1 cellular context compared by ENCODE assay signal in the genomic region with DNA sequence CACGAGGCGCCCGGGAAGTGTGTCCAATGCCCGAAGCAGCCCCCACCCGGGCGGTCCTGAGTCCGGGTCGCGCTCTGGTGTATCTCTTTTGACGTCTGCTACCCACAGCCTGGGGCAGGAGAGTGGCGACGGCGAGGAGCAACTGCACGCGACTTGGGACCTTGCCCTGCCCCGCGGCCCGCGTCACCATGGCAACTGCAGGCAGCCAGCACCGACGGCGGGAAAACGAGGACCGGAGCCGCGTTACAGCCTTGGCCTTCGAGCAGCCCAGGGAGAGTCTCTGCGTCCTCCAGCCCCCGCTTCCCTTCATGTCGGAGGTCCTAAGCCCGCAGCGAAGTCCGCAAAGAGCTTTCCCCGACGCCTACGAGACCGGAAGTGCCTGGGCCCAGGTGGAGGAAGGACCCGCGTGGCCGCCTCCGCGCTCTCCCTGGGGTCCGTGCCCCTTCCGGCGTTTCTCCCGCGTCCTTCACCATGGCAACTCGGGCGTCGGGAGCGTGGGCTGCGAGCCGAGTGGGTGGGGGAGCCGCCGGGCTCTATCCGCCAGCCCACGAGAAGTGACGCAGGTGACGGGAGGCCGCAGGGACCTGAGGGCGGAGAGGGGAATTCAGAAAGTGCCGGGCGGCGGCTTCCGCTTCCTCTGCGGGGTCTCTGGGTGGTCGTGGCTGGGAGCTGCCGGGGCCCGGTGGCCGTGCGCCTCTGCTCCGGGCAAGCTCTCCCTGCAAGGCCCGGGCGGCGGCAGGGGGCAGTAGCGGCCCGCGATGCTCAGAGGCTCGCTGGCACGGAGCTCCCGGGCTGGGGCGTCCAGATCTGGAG.
TF ChIP-seq lines count a peak whose summit lies in the region.

No MANE protein-coding gene starts in this region.

TF ChIP-seq in HEK293, 187 proteins besides CTCF, POLR2A, EP300 and RAD21 (continued from another document):
- TF ChIP-seq ZNF202 (tag by site-specific recombination; IDR thresholded peaks at IDR 0.05; ENCODE audit: borderline replicate concordance) = 0 out of 2 replicates have a peak, but pooled peaks have one; percentile 37
- TF ChIP-seq ZSCAN30 (tag by site-specific recombination; IDR thresholded peaks at IDR 0.05) = 0 out of 2 replicates have a peak, but pooled peaks have one; percentile 26
- 0 out of 2 replicates have a peak, but pooled peaks have one; percentile 8 for TF ChIP-seq KLF1 (tag by site-specific recombination; IDR thresholded peaks at IDR 0.05)
- no peak for TF ChIP-seq ZNF837 (tag by site-specific recombination; IDR thresholded peaks at IDR 0.05)
- TF ChIP-seq ZNF157 (tag by site-specific recombination; IDR thresholded peaks at IDR 0.05) = no peak
- TF ChIP-seq ZNF621 (tag by site-specific recombination; IDR thresholded peaks at IDR 0.05) = no peak
- no peak for TF ChIP-seq ZNF223 (tag by site-specific recombination; IDR thresholded peaks at IDR 0.05)
- TF ChIP-seq, protein P1, sequence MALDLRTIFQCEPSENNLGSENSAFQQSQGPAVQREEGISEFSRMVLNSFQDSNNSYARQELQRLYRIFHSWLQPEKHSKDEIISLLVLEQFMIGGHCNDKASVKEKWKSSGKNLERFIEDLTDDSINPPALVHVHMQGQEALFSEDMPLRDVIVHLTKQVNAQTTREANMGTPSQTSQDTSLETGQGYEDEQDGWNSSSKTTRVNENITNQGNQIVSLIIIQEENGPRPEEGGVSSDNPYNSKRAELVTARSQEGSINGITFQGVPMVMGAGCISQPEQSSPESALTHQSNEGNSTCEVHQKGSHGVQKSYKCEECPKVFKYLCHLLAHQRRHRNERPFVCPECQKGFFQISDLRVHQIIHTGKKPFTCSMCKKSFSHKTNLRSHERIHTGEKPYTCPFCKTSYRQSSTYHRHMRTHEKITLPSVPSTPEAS (tag by site-specific recombination; IDR thresholded peaks at IDR 0.05) = no peak
- TF ChIP-seq, protein P2, sequence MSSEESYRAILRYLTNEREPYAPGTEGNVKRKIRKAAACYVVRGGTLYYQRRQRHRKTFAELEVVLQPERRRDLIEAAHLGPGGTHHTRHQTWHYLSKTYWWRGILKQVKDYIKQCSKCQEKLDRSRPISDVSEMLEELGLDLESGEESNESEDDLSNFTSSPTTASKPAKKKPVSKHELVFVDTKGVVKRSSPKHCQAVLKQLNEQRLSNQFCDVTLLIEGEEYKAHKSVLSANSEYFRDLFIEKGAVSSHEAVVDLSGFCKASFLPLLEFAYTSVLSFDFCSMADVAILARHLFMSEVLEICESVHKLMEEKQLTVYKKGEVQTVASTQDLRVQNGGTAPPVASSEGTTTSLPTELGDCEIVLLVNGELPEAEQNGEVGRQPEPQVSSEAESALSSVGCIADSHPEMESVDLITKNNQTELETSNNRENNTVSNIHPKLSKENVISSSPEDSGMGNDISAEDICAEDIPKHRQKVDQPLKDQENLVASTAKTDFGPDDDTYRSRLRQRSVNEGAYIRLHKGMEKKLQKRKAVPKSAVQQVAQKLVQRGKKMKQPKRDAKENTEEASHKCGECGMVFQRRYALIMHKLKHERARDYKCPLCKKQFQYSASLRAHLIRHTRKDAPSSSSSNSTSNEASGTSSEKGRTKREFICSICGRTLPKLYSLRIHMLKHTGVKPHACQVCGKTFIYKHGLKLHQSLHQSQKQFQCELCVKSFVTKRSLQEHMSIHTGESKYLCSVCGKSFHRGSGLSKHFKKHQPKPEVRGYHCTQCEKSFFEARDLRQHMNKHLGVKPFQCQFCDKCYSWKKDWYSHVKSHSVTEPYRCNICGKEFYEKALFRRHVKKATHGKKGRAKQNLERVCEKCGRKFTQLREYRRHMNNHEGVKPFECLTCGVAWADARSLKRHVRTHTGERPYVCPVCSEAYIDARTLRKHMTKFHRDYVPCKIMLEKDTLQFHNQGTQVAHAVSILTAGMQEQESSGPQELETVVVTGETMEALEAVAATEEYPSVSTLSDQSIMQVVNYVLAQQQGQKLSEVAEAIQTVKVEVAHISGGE (tag by site-specific recombination; conservative IDR thresholded peaks at IDR 0.05; ENCODE audit: low read depth) = peak; percentile 95
- peak; percentile 79 for TF ChIP-seq ZBTB8A (tag by site-specific recombination; IDR thresholded peaks at IDR 0.05)
- TF ChIP-seq ZBTB20 (tag by site-specific recombination; IDR thresholded peaks at IDR 0.05) = peak; percentile 76
- no peak for TF ChIP-seq ZNF701 (tag by site-specific recombination; IDR thresholded peaks at IDR 0.05)
- TF ChIP-seq ZNF654 (tag by site-specific recombination; IDR thresholded peaks at IDR 0.05; ENCODE audit: low read depth) = peak; percentile 63
- peak; percentile 71; the same call in 1 of the 2 replicates for TF ChIP-seq ZFP37 (tag by site-specific recombination; IDR thresholded peaks at IDR 0.05)
- TF ChIP-seq, protein P3, sequence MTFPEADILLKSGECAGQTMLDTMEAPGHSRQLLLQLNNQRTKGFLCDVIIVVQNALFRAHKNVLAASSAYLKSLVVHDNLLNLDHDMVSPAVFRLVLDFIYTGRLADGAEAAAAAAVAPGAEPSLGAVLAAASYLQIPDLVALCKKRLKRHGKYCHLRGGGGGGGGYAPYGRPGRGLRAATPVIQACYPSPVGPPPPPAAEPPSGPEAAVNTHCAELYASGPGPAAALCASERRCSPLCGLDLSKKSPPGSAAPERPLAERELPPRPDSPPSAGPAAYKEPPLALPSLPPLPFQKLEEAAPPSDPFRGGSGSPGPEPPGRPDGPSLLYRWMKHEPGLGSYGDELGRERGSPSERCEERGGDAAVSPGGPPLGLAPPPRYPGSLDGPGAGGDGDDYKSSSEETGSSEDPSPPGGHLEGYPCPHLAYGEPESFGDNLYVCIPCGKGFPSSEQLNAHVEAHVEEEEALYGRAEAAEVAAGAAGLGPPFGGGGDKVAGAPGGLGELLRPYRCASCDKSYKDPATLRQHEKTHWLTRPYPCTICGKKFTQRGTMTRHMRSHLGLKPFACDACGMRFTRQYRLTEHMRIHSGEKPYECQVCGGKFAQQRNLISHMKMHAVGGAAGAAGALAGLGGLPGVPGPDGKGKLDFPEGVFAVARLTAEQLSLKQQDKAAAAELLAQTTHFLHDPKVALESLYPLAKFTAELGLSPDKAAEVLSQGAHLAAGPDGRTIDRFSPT (tag by site-specific recombination; IDR thresholded peaks at IDR 0.05) = 0 out of 2 replicates have a peak, but pooled peaks have one; percentile 20
- peak; percentile 62 for TF ChIP-seq ZIC2 (tag by site-specific recombination; IDR thresholded peaks at IDR 0.05)
- peak; percentile 21; the same call in 1 of the 2 replicates for TF ChIP-seq ZNF548 (tag by site-specific recombination; IDR thresholded peaks at IDR 0.05)
- TF ChIP-seq, protein P4, sequence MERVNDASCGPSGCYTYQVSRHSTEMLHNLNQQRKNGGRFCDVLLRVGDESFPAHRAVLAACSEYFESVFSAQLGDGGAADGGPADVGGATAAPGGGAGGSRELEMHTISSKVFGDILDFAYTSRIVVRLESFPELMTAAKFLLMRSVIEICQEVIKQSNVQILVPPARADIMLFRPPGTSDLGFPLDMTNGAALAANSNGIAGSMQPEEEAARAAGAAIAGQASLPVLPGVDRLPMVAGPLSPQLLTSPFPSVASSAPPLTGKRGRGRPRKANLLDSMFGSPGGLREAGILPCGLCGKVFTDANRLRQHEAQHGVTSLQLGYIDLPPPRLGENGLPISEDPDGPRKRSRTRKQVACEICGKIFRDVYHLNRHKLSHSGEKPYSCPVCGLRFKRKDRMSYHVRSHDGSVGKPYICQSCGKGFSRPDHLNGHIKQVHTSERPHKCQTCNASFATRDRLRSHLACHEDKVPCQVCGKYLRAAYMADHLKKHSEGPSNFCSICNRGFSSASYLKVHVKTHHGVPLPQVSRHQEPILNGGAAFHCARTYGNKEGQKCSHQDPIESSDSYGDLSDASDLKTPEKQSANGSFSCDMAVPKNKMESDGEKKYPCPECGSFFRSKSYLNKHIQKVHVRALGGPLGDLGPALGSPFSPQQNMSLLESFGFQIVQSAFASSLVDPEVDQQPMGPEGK (tag by site-specific recombination; IDR thresholded peaks at IDR 0.05) = peak; percentile 34
- peak; percentile 71 for TF ChIP-seq GLIS1 (tag by site-specific recombination; IDR thresholded peaks at IDR 0.05)
- TF ChIP-seq, protein P5, sequence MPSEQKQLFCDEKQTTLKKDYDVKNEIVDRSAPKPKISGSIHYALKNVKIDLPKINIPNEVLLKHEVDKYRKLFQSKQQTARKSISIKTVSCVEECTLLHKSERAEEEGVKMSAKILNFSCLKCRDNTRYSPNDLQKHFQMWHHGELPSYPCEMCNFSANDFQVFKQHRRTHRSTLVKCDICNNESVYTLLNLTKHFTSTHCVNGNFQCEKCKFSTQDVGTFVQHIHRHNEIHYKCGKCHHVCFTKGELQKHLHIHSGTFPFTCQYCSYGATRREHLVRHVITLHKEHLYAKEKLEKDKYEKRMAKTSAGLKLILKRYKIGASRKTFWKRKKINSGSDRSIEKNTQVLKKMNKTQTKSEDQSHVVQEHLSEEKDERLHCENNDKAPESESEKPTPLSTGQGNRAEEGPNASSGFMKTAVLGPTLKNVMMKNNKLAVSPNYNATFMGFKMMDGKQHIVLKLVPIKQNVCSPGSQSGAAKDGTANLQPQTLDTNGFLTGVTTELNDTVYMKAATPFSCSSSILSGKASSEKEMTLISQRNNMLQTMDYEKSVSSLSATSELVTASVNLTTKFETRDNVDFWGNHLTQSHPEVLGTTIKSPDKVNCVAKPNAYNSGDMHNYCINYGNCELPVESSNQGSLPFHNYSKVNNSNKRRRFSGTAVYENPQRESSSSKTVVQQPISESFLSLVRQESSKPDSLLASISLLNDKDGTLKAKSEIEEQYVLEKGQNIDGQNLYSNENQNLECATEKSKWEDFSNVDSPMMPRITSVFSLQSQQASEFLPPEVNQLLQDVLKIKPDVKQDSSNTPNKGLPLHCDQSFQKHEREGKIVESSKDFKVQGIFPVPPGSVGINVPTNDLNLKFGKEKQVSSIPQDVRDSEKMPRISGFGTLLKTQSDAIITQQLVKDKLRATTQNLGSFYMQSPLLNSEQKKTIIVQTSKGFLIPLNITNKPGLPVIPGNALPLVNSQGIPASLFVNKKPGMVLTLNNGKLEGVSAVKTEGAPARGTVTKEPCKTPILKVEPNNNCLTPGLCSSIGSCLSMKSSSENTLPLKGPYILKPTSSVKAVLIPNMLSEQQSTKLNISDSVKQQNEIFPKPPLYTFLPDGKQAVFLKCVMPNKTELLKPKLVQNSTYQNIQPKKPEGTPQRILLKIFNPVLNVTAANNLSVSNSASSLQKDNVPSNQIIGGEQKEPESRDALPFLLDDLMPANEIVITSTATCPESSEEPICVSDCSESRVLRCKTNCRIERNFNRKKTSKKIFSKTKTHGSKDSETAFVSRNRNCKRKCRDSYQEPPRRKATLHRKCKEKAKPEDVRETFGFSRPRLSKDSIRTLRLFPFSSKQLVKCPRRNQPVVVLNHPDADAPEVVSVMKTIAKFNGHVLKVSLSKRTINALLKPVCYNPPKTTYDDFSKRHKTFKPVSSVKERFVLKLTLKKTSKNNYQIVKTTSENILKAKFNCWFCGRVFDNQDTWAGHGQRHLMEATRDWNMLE (tag by site-specific recombination; conservative IDR thresholded peaks at IDR 0.05; ENCODE audit: low read depth) = peak; percentile 77
- peak; percentile 79; the same call in 1 of the 2 replicates for TF ChIP-seq ZXDB (tag by site-specific recombination; IDR thresholded peaks at IDR 0.05)
- TF ChIP-seq HOXC10 (CRISPR knock-in tag; IDR thresholded peaks at IDR 0.05) = no peak
- TF ChIP-seq ZNF350 (tag by site-specific recombination; IDR thresholded peaks at IDR 0.05) = no peak
- TF ChIP-seq ZNF777 (tag by site-specific recombination; IDR thresholded peaks at IDR 0.05; ENCODE audit: borderline replicate concordance) = peak; percentile 97
- TF ChIP-seq ZNF792 (tag by site-specific recombination; IDR thresholded peaks at IDR 0.05) = no peak
- TF ChIP-seq, protein P6, sequence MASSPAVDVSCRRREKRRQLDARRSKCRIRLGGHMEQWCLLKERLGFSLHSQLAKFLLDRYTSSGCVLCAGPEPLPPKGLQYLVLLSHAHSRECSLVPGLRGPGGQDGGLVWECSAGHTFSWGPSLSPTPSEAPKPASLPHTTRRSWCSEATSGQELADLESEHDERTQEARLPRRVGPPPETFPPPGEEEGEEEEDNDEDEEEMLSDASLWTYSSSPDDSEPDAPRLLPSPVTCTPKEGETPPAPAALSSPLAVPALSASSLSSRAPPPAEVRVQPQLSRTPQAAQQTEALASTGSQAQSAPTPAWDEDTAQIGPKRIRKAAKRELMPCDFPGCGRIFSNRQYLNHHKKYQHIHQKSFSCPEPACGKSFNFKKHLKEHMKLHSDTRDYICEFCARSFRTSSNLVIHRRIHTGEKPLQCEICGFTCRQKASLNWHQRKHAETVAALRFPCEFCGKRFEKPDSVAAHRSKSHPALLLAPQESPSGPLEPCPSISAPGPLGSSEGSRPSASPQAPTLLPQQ (tag by site-specific recombination; IDR thresholded peaks at IDR 0.05) = peak; percentile 83
- peak; percentile 28; the same call in 1 of the 2 replicates for TF ChIP-seq ZNF394 (tag by site-specific recombination; IDR thresholded peaks at IDR 0.05; ENCODE audit: borderline replicate concordance)
- TF ChIP-seq ZNF561 (tag by site-specific recombination; IDR thresholded peaks at IDR 0.05; ENCODE audit: borderline replicate concordance) = peak; percentile 15; the same call in 1 of the 2 replicates
- TF ChIP-seq SP2 (tag by site-specific recombination; IDR thresholded peaks at IDR 0.05) = peak; percentile 81
- TF ChIP-seq ZBTB17 (tag by site-specific recombination; IDR thresholded peaks at IDR 0.05) = peak; percentile 88
- TF ChIP-seq ZNF335 (tag by site-specific recombination; conservative IDR thresholded peaks at IDR 0.05) = peak; percentile 98
- TF ChIP-seq ZEB2 (tag by site-specific recombination; IDR thresholded peaks at IDR 0.05) = peak; percentile 65; the same call in 1 of the 2 replicates
